In the genomic region with DNA sequence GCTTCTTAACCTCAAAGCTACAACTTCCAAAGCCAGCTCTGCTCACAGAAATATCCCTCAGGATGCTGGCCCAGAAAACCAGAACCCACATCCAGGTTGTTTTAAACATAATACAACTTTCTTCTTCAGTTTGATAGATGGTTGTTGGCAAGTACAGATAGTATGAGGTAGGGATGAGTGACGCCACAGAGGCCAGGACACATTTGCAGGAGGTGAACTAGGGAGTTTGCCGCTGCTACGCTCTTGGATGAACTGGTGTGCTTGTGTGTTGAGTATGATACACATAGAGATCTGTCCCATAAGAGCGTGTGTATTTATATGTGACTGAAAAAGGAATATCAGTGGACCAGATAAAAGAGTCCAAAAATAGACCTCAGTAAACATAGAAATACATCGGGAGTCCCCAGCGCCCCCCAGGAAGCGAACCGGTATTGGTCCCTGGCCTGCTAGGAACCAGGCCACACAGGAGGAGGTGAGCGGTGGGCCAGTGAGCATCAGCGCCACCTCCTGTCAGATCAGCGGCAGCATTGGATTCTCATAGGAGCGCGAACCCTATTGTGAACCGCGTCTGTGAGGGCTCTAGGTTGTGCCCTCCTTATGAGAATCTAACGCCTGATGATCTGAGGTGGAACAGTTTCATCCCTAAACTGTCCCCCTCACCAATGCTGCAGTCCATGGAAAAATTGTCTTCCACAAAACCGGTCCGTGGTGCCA, we compare ENCODE assay signal across 9 cellular contexts.
DNase-seq lines count a peak whose midpoint lies in the region; FAIRE-seq and TF ChIP-seq lines count a peak whose summit lies in the region.
"Had no signal": no experiment of that assay in that cellular context is flagged by ENCODE, and none has a peak within 500 bp of the region (broad histone marks: within the 10 kb centered on the region; RNA-seq: fewer than 3 reads in every experiment).

No MANE protein-coding gene starts in this region.

- H3K4me3 Mint-ChIP-seq in chondrocyte (ENCODE audit: unreplicated experiment) = no peak overlapping the region
- H3K4me3 Mint-ChIP-seq in progenitor cell of endocrine pancreas (ENCODE audit: low read depth) = no peak overlapping the region
- no peak overlapping the region for H3K4me3 Mint-ChIP-seq in activated T-helper 1 cell treated with anti-CD3 and anti-CD28 coated beads, Interleukin-12 subunit alpha, Interleukin-12 subunit beta, Interleukin-2, Interleukin-4 antibody, amounts not matched to agents 30 ng/mL and 10 ng/mL and 1 ng/mL, durations not matched to agents 14 hours and 24 hours and 36 hours

- H3K27me3 Mint-ChIP-seq in chondrocyte (ENCODE audit: low read depth) = no peaks in the 10 kb centered on the region
- H3K27me3 Mint-ChIP-seq in progenitor cell of endocrine pancreas = peaks cover 17% of the 10 kb centered on the region
- H3K27me3 Mint-ChIP-seq in activated T-helper 1 cell treated with anti-CD3 and anti-CD28 coated beads, Interleukin-12 subunit alpha, Interleukin-12 subunit beta, Interleukin-2, Interleukin-4 antibody, amounts not matched to agents 30 ng/mL and 10 ng/mL and 1 ng/mL, durations not matched to agents 14 hours and 24 hours and 36 hours (ENCODE audit: insufficient read depth) = peaks cover 3% of the 10 kb centered on the region

- DNase-seq in NCI-H748 (lab: John Stamatoyannopoulos, UW; ENCODE audit: unreplicated experiment) = peak; percentile 4
- no peak for DNase-seq in NCI-H748 treated with DMSO at 0.1 percent for 48 hours (lab: John Stamatoyannopoulos, UW)
- no peak for DNase-seq in LNCaP clone FGC (ENCODE audit: low read depth)
- no peak for DNase-seq in chondrocyte (ENCODE audit: low spot score)
- no peak for DNase-seq in progenitor cell of endocrine pancreas (ENCODE audit: low spot score, unreplicated experiment)
- no peak for DNase-seq in HTR-8/SVneo (ENCODE audit: insufficient read length, low spot score)
- no peak for DNase-seq in D721Med (ENCODE audit: insufficient read length, low spot score)
- no peak for DNase-seq in activated T-helper 1 cell treated with anti-CD3 and anti-CD28 coated beads, Interleukin-12 subunit alpha, Interleukin-12 subunit beta, Interleukin-2, Interleukin-4 antibody, amounts not matched to agents 30 ng/mL and 10 ng/mL and 1 ng/mL, durations not matched to agents 14 hours and 24 hours and 36 hours (ENCODE audit: low spot score)

- FAIRE-seq in HTR-8/SVneo (lab: Jason Lieb, UNC) (no peak), D721Med (lab: Jason Lieb, UNC) (no peak)
- FAIRE-seq: GM12892 had no signal

- intact Hi-C loops in activated T-helper 1 cell treated with anti-CD3 and anti-CD28 coated beads, Interleukin-12 subunit alpha, Interleukin-12 subunit beta, Interleukin-2, Interleukin-4 antibody, amounts not matched to agents 30 ng/mL and 10 ng/mL and 1 ng/mL, durations not matched to agents 14 hours and 24 hours and 36 hours (cut with micrococcal nuclease) = no loop called here

- no peak overlapping the region for H3K27ac Mint-ChIP-seq in chondrocyte (ENCODE audit: unreplicated experiment)
- H3K27ac Mint-ChIP-seq in progenitor cell of endocrine pancreas = no peak overlapping the region
- no peak overlapping the region for H3K27ac Mint-ChIP-seq in activated T-helper 1 cell treated with anti-CD3 and anti-CD28 coated beads, Interleukin-12 subunit alpha, Interleukin-12 subunit beta, Interleukin-2, Interleukin-4 antibody, amounts not matched to agents 30 ng/mL and 10 ng/mL and 1 ng/mL, durations not matched to agents 14 hours and 24 hours and 36 hours

- H3K4me3 ChIP-seq in LNCaP clone FGC (ENCODE audit: low read depth, low read length) = no peak overlapping the region

- TF ChIP-seq CTCF in LNCaP clone FGC (IDR thresholded peaks at IDR 0.05; ENCODE audit: control insufficient read depth, extremely low read depth, insufficient read depth) (0 out of 2 replicates have a peak, but pooled peaks have one; percentile 17), chondrocyte (IDR thresholded peaks at IDR 0.05) (peak; percentile 56), progenitor cell of endocrine pancreas (IDR thresholded peaks at IDR 0.05; ENCODE audit: unreplicated experiment) (peak; percentile 37), D721Med (IDR thresholded peaks at IDR 0.05; ENCODE audit: insufficient read depth, missing control alignments) (no peak)

- H3K9me3 Mint-ChIP-seq in chondrocyte (ENCODE audit: low read depth) (no peaks in the 10 kb centered on the region), progenitor cell of endocrine pancreas (ENCODE audit: low read depth) (no peaks in the 10 kb centered on the region)
- no peaks in the 10 kb centered on the region for H3K9me3 Mint-ChIP-seq in activated T-helper 1 cell treated with anti-CD3 and anti-CD28 coated beads, Interleukin-12 subunit alpha, Interleukin-12 subunit beta, Interleukin-2, Interleukin-4 antibody, amounts not matched to agents 30 ng/mL and 10 ng/mL and 1 ng/mL, durations not matched to agents 14 hours and 24 hours and 36 hours

- H3K36me3 Mint-ChIP-seq in chondrocyte (ENCODE audit: low read depth) (peaks cover 2% of the 10 kb centered on the region), progenitor cell of endocrine pancreas (ENCODE audit: insufficient read depth) (no peaks in the 10 kb centered on the region)
- no peaks in the 10 kb centered on the region for H3K36me3 Mint-ChIP-seq in activated T-helper 1 cell treated with anti-CD3 and anti-CD28 coated beads, Interleukin-12 subunit alpha, Interleukin-12 subunit beta, Interleukin-2, Interleukin-4 antibody, amounts not matched to agents 30 ng/mL and 10 ng/mL and 1 ng/mL, durations not matched to agents 14 hours and 24 hours and 36 hours (ENCODE audit: low read depth)

- H3K4me1 Mint-ChIP-seq in chondrocyte (ENCODE audit: low read depth) = peaks cover 3% of the 10 kb centered on the region
- H3K4me1 Mint-ChIP-seq in progenitor cell of endocrine pancreas (ENCODE audit: low read depth) = no peaks in the 10 kb centered on the region
- H3K4me1 Mint-ChIP-seq in activated T-helper 1 cell treated with anti-CD3 and anti-CD28 coated beads, Interleukin-12 subunit alpha, Interleukin-12 subunit beta, Interleukin-2, Interleukin-4 antibody, amounts not matched to agents 30 ng/mL and 10 ng/mL and 1 ng/mL, durations not matched to agents 14 hours and 24 hours and 36 hours (ENCODE audit: low read depth) = peaks cover 5% of the 10 kb centered on the region
